Comparison of ENCODE assay signal across 35 cellular contexts in genomic region chr4:184110452-184110851, GRCh38.
"Had no signal": no experiment of that assay in that cellular context is flagged by ENCODE, and none has a peak within 500 bp of the region (broad histone marks: within the 10 kb centered on the region; RNA-seq: fewer than 3 reads in every experiment).

No MANE protein-coding gene starts in this region.

- H3K4me3 ChIP-seq: ascending aorta, cardiac muscle cell had no signal

- H3K36me3 ChIP-seq: ascending aorta, cardiac muscle cell had no signal

- DNase-seq: activated CD4-positive, alpha-beta memory T cell treated with anti-CD3 and anti-CD28 coated beads, Interleukin-2, amount 10 ng/mL, durations not matched to agents 7 days and 5 days; activated CD4-positive, alpha-beta T cell treated with anti-CD3 and anti-CD28 coated beads for 1 hour; activated CD4-positive, alpha-beta T cell treated with anti-CD3 and anti-CD28 coated beads for 36 hours; activated CD4-positive, alpha-beta T cell treated with anti-CD3 and anti-CD28 coated beads for 48 hours; activated CD4-positive, alpha-beta T cell treated with anti-CD3 and anti-CD28 coated beads, Interleukin-2, amount 10 ng/mL, durations not matched to agents 7 days and 5 days; activated CD4-positive, alpha-beta T cell treated with anti-CD3 and anti-CD28 coated beads, Interleukin-2, amount 50 U/mL, for 48 hours; activated CD4-positive, CD25-positive, alpha-beta regulatory T cell; activated CD8-positive, alpha-beta memory T cell treated with anti-CD3 and anti-CD28 coated beads for 24 hours; activated CD8-positive, alpha-beta memory T cell treated with anti-CD3 and anti-CD28 coated beads, Interleukin-2, amount 10 ng/mL, durations not matched to agents 7 days and 5 days; activated CD8-positive, alpha-beta memory T cell treated with anti-CD3 and anti-CD28 coated beads, Interleukin-2, amount 50 U/mL, for 48 hours; activated CD8-positive, alpha-beta T cell treated with anti-CD3 and anti-CD28 coated beads, Interleukin-2, amount 10 ng/mL, durations not matched to agents 7 days and 5 days; activated effector memory CD4-positive, alpha-beta T cell treated with anti-CD3 and anti-CD28 coated beads, Interleukin-2, amount 50 U/mL, for 16 hours; activated gamma-delta T cell treated with Interleukin-2 at 50 U/mL for 16 hours; activated naive CD4-positive, alpha-beta T cell; activated naive CD4-positive, alpha-beta T cell treated with anti-CD3 and anti-CD28 coated beads for 36 hours; activated naive CD4-positive, alpha-beta T cell treated with anti-CD3 and anti-CD28 coated beads, Interleukin-2, amount 50 U/mL, for 16 hours; activated naive CD8-positive, alpha-beta T cell treated with anti-CD3 and anti-CD28 coated beads, Interleukin-2, amount 10 ng/mL, durations not matched to agents 7 days and 5 days; activated naive CD8-positive, alpha-beta T cell treated with anti-CD3 and anti-CD28 coated beads, Interleukin-2, amount 50 U/mL, for 24 hours; activated T-cell treated with anti-CD3 and anti-CD28 coated beads, Interleukin-2, amount 50 U/mL, for 4 hours; activated T-cell treated with anti-CD3 and anti-CD28 coated beads, Interleukin-2, amount 50 U/mL, for 72 hours; amygdala; anterior cingulate cortex; caudate nucleus; cerebellar nuclear complex; T-helper 1 cell; T-helper 2 cell; T-helper 9 cell had no signal

- H3K27ac ChIP-seq: ascending aorta, cardiac muscle cell, VCaP had no signal

- H3K27me3 ChIP-seq: ascending aorta, cardiac muscle cell had no signal

- ATAC-seq: activated CD4-positive, alpha-beta T cell treated with anti-CD3 and anti-CD28 coated beads for 36 hours; activated CD4-positive, CD25-positive, alpha-beta regulatory T cell treated with anti-CD3 and anti-CD28 coated beads, Interleukin-2, amount 50 U/mL, for 24 hours; activated CD8-positive, alpha-beta memory T cell treated with anti-CD3 and anti-CD28 coated beads, Interleukin-2, amount 10 ng/mL, durations not matched to agents 7 days and 5 days; activated CD8-positive, alpha-beta T cell treated with anti-CD3 and anti-CD28 coated beads, Interleukin-2, amount 10 ng/mL, durations not matched to agents 7 days and 5 days; activated naive CD4-positive, alpha-beta T cell treated with anti-CD3 and anti-CD28 coated beads, Interleukin-2, amount 50 U/mL, for 72 hours; activated naive CD8-positive, alpha-beta T cell treated with anti-CD3 and anti-CD28 coated beads, Interleukin-2, amount 50 U/mL, for 24 hours; activated T-cell treated with anti-CD3 and anti-CD28 coated beads, Interleukin-2, amount 50 U/mL, for 4 hours; activated T-cell treated with anti-CD3 and anti-CD28 coated beads, Interleukin-2, amount 50 U/mL, for 72 hours; activated T-helper 17 cell treated with anti-CD3 and anti-CD28 coated beads, Interleukin-2, amount 50 U/mL, for 72 hours had no signal

- H3K9me3 ChIP-seq: ascending aorta had no signal

- FAIRE-seq: bronchial epithelial cell, TTC549 had no signal

- H3K4me1 ChIP-seq: ascending aorta had no signal
